Comparison of ENCODE assay signal across 9 cellular contexts in genomic region chr12:12474931-12475485, GRCh38.
DNase-seq lines count a peak whose midpoint lies in the region; ATAC-seq, FAIRE-seq and TF ChIP-seq lines count a peak whose summit lies in the region.
"Had no signal": no experiment of that assay in that cellular context is flagged by ENCODE, and none has a peak within 500 bp of the region (broad histone marks: within the 10 kb centered on the region; RNA-seq: fewer than 3 reads in every experiment).

No MANE protein-coding gene starts in this region.

- H3K27me3 Mint-ChIP-seq in chondrocyte (ENCODE audit: low read depth) = no peaks in the 10 kb centered on the region

- H3K36me3 ChIP-seq in heart right ventricle (peaks cover 0 to 56% (median 26%) of the 10 kb centered on the region in 9 donors), lower lobe of right lung (peaks cover 53% of the 10 kb centered on the region), colonic mucosa (peaks cover 6% of the 10 kb centered on the region)

- peak overlapping the region in 1 of 2 donors; percentile 28 for H3K9ac ChIP-seq in colonic mucosa (ENCODE audit: low read depth in 2 of 2, low read length in 2 of 2)

- ATAC-seq in heart right ventricle = peak in 7 of 8 donors; percentile 65 to 89 (median 77)
- peak; percentile 97 for ATAC-seq in HG03175 (IDR thresholded peaks at IDR 0.05; ENCODE audit: unreplicated experiment)
- ATAC-seq in lower lobe of right lung = peak; percentile 52 to 54

- H3K4me1 ChIP-seq in heart right ventricle (peaks cover 0 to 30% (median 9%) of the 10 kb centered on the region in 9 donors), lower lobe of right lung (no peaks in the 10 kb centered on the region), colonic mucosa (no peaks in the 10 kb centered on the region)

- no peak overlapping the region for H3K4me3 Mint-ChIP-seq in chondrocyte (ENCODE audit: unreplicated experiment)

- peak in 1 of 2 donors; percentile 17 for DNase-seq in heart right ventricle
- DNase-seq in cardiac septum (ENCODE audit: low spot score) = no peak
- peak; percentile 69 for DNase-seq in activated CD8-positive, alpha-beta memory T cell treated with anti-CD3 and anti-CD28 coated beads, Interleukin-2, amount 50 U/mL, for 48 hours
- no peak for DNase-seq in lower lobe of right lung
- DNase-seq in chondrocyte (ENCODE audit: low spot score) = no peak
- DNase-seq in colonic mucosa = no peak
- DNase-seq in HTR-8/SVneo (ENCODE audit: insufficient read length, low spot score) = no peak

- no peak overlapping the region for H3K27ac Mint-ChIP-seq in chondrocyte (ENCODE audit: unreplicated experiment)

- peaks cover 22% of the 10 kb centered on the region for H3K36me3 Mint-ChIP-seq in chondrocyte (ENCODE audit: low read depth)

- no peak for FAIRE-seq in HTR-8/SVneo (lab: Jason Lieb, UNC)

- peak in 1 of 9 donors; percentile 12 for TF ChIP-seq CTCF in heart right ventricle (IDR thresholded peaks at IDR 0.05)
- no peak for TF ChIP-seq CTCF in lower lobe of right lung (IDR thresholded peaks at IDR 0.05)
- no peak for TF ChIP-seq CTCF in chondrocyte (IDR thresholded peaks at IDR 0.05)
- TF ChIP-seq CTCF in colonic mucosa (IDR thresholded peaks at IDR 0.05) = no peak

- no peaks in the 10 kb centered on the region for H3K9me3 Mint-ChIP-seq in chondrocyte (ENCODE audit: low read depth)

- H3K27ac ChIP-seq in heart right ventricle (peak overlapping the region in 8 of 10 donors; percentile 34 to 90 (median 70)), lower lobe of right lung (peak overlapping the region; percentile 54), colonic mucosa (no peak overlapping the region)
- H3K27ac ChIP-seq: C4-2B had no signal

- no peaks in the 10 kb centered on the region for H3K4me1 Mint-ChIP-seq in chondrocyte (ENCODE audit: low read depth)

- intact Hi-C loops in heart right ventricle (cut with DNase I) (no loop called here), cardiac septum (cut with DNase I) (loop anchor here (2.0 kb wide), 1 partner anchor 88 kb away; the partner anchor contains the start of gene DUSP16), lower lobe of right lung (cut with DNase I) (no loop called here), colonic mucosa (cut with DNase I) (no loop called here)

- no peaks in the 10 kb centered on the region for H3K9me3 ChIP-seq in heart right ventricle
- no peaks in the 10 kb centered on the region for H3K9me3 ChIP-seq in lower lobe of right lung
- no peaks in the 10 kb centered on the region for H3K9me3 ChIP-seq in colonic mucosa

- WGBS in heart right ventricle, 2 donors = 62 to 73% methylated on average over 12 of the region's 12 CpGs

- H3K4me3 ChIP-seq in heart right ventricle = peak overlapping the region in 2 of 10 donors; percentile 21 to 27
- no peak overlapping the region for H3K4me3 ChIP-seq in lower lobe of right lung
- H3K4me3 ChIP-seq in colonic mucosa = no peak overlapping the region

- H3K27me3 ChIP-seq in heart right ventricle (no peaks in the 10 kb centered on the region), lower lobe of right lung (ENCODE audit: low read depth) (no peaks in the 10 kb centered on the region), colonic mucosa (no peaks in the 10 kb centered on the region)
